ENCODE assay signal across 1 cellular context in the genomic region with DNA sequence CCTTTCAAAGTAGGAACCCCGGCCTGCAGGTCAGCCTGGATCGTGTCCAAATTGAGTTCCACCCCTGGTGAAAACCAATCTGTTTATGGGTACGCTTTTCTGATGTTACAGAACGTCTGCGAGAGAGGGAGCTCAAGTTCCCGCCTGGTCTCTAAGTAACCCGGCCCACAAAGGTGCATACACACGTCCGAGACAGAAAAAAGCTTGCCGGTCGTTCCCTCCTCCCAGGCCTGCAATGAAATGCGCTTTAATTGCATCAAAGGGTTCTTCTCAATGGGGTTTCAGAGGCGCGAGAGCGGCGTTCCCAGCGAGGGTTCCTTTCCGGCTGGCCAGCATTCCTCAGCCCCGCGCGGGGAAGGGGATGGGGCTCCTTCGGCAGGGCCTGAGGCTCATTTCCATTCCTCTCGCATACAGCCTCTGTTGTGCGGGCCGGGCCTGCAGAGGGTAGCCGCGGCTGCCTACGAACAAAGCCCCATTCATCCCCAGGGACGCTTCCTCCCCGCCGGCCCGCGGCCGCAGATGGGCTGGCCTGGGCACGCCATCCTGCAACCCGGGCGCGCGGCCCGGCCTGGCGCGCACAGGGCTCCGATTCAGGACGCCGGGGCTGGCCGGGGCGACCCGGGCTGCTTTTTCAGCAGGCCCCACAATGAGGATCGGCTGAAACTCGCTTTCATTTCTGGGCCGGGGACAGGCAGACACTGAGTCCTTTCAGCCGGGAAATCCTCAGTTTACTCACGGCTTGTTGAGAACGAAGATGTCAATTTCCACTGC.
A peak's percentile ranks its signal among the peaks of the same experiment; 100 is the strongest.
TF ChIP-seq lines count a peak whose summit lies in the region.

No MANE protein-coding gene starts in this region.

TF ChIP-seq in HepG2, 621 proteins besides CTCF, POLR2A, EP300 and RAD21 (continued from another document and continues in another):
- no peak for TF ChIP-seq HCFC1 (IDR thresholded peaks at IDR 0.05; ENCODE audit: low read depth, low read length)
- TF ChIP-seq KAT8 (CRISPR knock-in tag; IDR thresholded peaks at IDR 0.05) = peak; percentile 50; the same call in 1 of the 2 replicates
- no peak for TF ChIP-seq ZNF138 (CRISPR knock-in tag; IDR thresholded peaks at IDR 0.05; ENCODE audit: low read depth)
- TF ChIP-seq SOX5 (CRISPR knock-in tag; IDR thresholded peaks at IDR 0.05; ENCODE audit: borderline replicate concordance) = no peak
- TF ChIP-seq, protein P1, sequence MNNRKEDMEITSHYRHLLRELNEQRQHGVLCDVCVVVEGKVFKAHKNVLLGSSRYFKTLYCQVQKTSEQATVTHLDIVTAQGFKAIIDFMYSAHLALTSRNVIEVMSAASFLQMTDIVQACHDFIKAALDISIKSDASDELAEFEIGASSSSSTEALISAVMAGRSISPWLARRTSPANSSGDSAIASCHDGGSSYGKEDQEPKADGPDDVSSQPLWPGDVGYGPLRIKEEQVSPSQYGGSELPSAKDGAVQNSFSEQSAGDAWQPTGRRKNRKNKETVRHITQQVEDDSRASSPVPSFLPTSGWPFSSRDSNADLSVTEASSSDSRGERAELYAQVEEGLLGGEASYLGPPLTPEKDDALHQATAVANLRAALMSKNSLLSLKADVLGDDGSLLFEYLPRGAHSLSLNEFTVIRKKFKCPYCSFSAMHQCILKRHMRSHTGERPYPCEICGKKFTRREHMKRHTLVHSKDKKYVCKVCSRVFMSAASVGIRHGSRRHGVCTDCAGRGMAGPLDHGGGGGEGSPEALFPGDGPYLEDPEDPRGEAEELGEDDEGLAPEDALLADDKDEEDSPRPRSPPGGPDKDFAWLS (CRISPR knock-in tag; IDR thresholded peaks at IDR 0.05; ENCODE audit: borderline replicate concordance) = no peak
- TF ChIP-seq DNMT1 (CRISPR knock-in tag; IDR thresholded peaks at IDR 0.05) = no peak
- TF ChIP-seq, protein P2, sequence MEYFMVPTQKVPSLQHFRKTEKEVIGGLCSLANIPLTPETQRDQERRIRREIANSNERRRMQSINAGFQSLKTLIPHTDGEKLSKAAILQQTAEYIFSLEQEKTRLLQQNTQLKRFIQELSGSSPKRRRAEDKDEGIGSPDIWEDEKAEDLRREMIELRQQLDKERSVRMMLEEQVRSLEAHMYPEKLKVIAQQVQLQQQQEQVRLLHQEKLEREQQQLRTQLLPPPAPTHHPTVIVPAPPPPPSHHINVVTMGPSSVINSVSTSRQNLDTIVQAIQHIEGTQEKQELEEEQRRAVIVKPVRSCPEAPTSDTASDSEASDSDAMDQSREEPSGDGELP (IDR thresholded peaks at IDR 0.05; ENCODE audit: borderline replicate concordance, low read depth) = no peak
- TF ChIP-seq ZNF468 (CRISPR knock-in tag; IDR thresholded peaks at IDR 0.05) = no peak
- TF ChIP-seq STAT5B (CRISPR knock-in tag; IDR thresholded peaks at IDR 0.05) = no peak
- no peak for TF ChIP-seq ZNF101 (CRISPR knock-in tag; IDR thresholded peaks at IDR 0.05; ENCODE audit: borderline replicate concordance, low read depth)
- no peak for TF ChIP-seq NR2C2 (CRISPR knock-in tag; IDR thresholded peaks at IDR 0.05; ENCODE audit: borderline replicate concordance)
- 0 out of 2 replicates have a peak, but pooled peaks have one; percentile 8 for TF ChIP-seq MIXL1 (CRISPR knock-in tag; IDR thresholded peaks at IDR 0.05)
- TF ChIP-seq ZNF556 (CRISPR knock-in tag; IDR thresholded peaks at IDR 0.05; ENCODE audit: borderline replicate concordance) = peak; percentile 58; the same call in 1 of the 2 replicates
- TF ChIP-seq, protein P3, sequence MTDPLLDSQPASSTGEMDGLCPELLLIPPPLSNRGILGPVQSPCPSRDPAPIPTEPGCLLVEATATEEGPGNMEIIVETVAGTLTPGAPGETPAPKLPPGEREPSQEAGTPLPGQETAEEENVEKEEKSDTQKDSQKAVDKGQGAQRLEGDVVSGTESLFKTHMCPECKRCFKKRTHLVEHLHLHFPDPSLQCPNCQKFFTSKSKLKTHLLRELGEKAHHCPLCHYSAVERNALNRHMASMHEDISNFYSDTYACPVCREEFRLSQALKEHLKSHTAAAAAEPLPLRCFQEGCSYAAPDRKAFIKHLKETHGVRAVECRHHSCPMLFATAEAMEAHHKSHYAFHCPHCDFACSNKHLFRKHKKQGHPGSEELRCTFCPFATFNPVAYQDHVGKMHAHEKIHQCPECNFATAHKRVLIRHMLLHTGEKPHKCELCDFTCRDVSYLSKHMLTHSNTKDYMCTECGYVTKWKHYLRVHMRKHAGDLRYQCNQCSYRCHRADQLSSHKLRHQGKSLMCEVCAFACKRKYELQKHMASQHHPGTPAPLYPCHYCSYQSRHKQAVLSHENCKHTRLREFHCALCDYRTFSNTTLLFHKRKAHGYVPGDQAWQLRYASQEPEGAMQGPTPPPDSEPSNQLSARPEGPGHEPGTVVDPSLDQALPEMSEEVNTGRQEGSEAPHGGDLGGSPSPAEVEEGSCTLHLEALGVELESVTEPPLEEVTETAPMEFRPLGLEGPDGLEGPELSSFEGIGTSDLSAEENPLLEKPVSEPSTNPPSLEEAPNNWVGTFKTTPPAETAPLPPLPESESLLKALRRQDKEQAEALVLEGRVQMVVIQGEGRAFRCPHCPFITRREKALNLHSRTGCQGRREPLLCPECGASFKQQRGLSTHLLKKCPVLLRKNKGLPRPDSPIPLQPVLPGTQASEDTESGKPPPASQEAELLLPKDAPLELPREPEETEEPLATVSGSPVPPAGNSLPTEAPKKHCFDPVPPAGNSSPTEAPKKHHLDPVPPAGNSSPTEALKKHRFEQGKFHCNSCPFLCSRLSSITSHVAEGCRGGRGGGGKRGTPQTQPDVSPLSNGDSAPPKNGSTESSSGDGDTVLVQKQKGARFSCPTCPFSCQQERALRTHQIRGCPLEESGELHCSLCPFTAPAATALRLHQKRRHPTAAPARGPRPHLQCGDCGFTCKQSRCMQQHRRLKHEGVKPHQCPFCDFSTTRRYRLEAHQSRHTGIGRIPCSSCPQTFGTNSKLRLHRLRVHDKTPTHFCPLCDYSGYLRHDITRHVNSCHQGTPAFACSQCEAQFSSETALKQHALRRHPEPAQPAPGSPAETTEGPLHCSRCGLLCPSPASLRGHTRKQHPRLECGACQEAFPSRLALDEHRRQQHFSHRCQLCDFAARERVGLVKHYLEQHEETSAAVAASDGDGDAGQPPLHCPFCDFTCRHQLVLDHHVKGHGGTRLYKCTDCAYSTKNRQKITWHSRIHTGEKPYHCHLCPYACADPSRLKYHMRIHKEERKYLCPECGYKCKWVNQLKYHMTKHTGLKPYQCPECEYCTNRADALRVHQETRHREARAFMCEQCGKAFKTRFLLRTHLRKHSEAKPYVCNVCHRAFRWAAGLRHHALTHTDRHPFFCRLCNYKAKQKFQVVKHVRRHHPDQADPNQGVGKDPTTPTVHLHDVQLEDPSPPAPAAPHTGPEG (CRISPR knock-in tag; IDR thresholded peaks at IDR 0.05) = no peak
- 0 out of 2 replicates have a peak, but pooled peaks have one; percentile 22 for TF ChIP-seq CENPT (CRISPR knock-in tag; IDR thresholded peaks at IDR 0.05; ENCODE audit: low read depth)
- TF ChIP-seq, protein P4, sequence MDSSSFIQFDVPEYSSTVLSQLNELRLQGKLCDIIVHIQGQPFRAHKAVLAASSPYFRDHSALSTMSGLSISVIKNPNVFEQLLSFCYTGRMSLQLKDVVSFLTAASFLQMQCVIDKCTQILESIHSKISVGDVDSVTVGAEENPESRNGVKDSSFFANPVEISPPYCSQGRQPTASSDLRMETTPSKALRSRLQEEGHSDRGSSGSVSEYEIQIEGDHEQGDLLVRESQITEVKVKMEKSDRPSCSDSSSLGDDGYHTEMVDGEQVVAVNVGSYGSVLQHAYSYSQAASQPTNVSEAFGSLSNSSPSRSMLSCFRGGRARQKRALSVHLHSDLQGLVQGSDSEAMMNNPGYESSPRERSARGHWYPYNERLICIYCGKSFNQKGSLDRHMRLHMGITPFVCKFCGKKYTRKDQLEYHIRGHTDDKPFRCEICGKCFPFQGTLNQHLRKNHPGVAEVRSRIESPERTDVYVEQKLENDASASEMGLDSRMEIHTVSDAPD (CRISPR knock-in tag; IDR thresholded peaks at IDR 0.05) = no peak
- TF ChIP-seq SP2 (CRISPR knock-in tag; IDR thresholded peaks at IDR 0.05) = no peak; the same call in 1 of the 2 replicates
- peak; percentile 38; the same call in 1 of the 2 replicates for TF ChIP-seq NCOA2 (CRISPR knock-in tag; IDR thresholded peaks at IDR 0.05)
- TF ChIP-seq ZNF12 (CRISPR knock-in tag; IDR thresholded peaks at IDR 0.05) = peak; percentile 68; the same call in 1 of the 2 replicates
- TF ChIP-seq KMT2B (CRISPR knock-in tag; IDR thresholded peaks at IDR 0.05) = peak; percentile 40; the same call in 1 of the 2 replicates
- TF ChIP-seq STAG1 (CRISPR knock-in tag; IDR thresholded peaks at IDR 0.05) = no peak; the same call in 1 of the 2 replicates
- TF ChIP-seq GFI1 (CRISPR knock-in tag; IDR thresholded peaks at IDR 0.05; ENCODE audit: borderline replicate concordance) = peak; percentile 44; the same call in 1 of the 2 replicates
- TF ChIP-seq ZNF644 (CRISPR knock-in tag; IDR thresholded peaks at IDR 0.05; ENCODE audit: low read depth) = 0 out of 2 replicates have a peak, but pooled peaks have one; percentile 32
- TF ChIP-seq HOXA9 (CRISPR knock-in tag; IDR thresholded peaks at IDR 0.05; ENCODE audit: borderline replicate concordance) = no peak
- 0 out of 2 replicates have a peak, but pooled peaks have one; percentile 11 for TF ChIP-seq IRX3 (CRISPR knock-in tag; IDR thresholded peaks at IDR 0.05; ENCODE audit: borderline replicate concordance, low read depth)
- TF ChIP-seq POGZ (CRISPR knock-in tag; IDR thresholded peaks at IDR 0.05) = no peak; the same call in 1 of the 2 replicates
- no peak for TF ChIP-seq ZNF678 (CRISPR knock-in tag; IDR thresholded peaks at IDR 0.05)
- TF ChIP-seq, protein P5, sequence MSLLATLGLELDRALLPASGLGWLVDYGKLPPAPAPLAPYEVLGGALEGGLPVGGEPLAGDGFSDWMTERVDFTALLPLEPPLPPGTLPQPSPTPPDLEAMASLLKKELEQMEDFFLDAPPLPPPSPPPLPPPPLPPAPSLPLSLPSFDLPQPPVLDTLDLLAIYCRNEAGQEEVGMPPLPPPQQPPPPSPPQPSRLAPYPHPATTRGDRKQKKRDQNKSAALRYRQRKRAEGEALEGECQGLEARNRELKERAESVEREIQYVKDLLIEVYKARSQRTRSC (CRISPR knock-in tag; IDR thresholded peaks at IDR 0.05; ENCODE audit: low read depth) = no peak
- TF ChIP-seq, protein P6, sequence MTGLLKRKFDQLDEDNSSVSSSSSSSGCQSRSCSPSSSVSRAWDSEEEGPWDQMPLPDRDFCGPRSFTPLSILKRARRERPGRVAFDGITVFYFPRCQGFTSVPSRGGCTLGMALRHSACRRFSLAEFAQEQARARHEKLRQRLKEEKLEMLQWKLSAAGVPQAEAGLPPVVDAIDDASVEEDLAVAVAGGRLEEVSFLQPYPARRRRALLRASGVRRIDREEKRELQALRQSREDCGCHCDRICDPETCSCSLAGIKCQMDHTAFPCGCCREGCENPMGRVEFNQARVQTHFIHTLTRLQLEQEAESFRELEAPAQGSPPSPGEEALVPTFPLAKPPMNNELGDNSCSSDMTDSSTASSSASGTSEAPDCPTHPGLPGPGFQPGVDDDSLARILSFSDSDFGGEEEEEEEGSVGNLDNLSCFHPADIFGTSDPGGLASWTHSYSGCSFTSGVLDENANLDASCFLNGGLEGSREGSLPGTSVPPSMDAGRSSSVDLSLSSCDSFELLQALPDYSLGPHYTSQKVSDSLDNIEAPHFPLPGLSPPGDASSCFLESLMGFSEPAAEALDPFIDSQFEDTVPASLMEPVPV (CRISPR knock-in tag; IDR thresholded peaks at IDR 0.05) = no peak
- no peak for TF ChIP-seq ZNF501 (CRISPR knock-in tag; IDR thresholded peaks at IDR 0.05)
- TF ChIP-seq FOXA1 (IDR thresholded peaks at IDR 0.05) = no peak
- TF ChIP-seq FOXA1 (CRISPR knock-in tag; IDR thresholded peaks at IDR 0.05) = no peak
- TF ChIP-seq ASH2L (IDR thresholded peaks at IDR 0.05; ENCODE audit: insufficient read length, low read depth, low read length) = peak; percentile 48
- peak; percentile 64; the same call in 1 of the 2 replicates for TF ChIP-seq KLF12 (CRISPR knock-in tag; IDR thresholded peaks at IDR 0.05; ENCODE audit: borderline replicate concordance)
- TF ChIP-seq, protein P7, sequence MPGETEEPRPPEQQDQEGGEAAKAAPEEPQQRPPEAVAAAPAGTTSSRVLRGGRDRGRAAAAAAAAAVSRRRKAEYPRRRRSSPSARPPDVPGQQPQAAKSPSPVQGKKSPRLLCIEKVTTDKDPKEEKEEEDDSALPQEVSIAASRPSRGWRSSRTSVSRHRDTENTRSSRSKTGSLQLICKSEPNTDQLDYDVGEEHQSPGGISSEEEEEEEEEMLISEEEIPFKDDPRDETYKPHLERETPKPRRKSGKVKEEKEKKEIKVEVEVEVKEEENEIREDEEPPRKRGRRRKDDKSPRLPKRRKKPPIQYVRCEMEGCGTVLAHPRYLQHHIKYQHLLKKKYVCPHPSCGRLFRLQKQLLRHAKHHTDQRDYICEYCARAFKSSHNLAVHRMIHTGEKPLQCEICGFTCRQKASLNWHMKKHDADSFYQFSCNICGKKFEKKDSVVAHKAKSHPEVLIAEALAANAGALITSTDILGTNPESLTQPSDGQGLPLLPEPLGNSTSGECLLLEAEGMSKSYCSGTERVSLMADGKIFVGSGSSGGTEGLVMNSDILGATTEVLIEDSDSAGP (CRISPR knock-in tag; IDR thresholded peaks at IDR 0.05; ENCODE audit: borderline replicate concordance) = peak; percentile 81; the same call in 1 of the 2 replicates
- no peak for TF ChIP-seq ZNF75D (CRISPR knock-in tag; IDR thresholded peaks at IDR 0.05; ENCODE audit: borderline replicate concordance)
- TF ChIP-seq ZNF232 (CRISPR knock-in tag; IDR thresholded peaks at IDR 0.05; ENCODE audit: borderline replicate concordance) = no peak
